In genomic region chr1:16666502-16667421, GRCh38 we compare ENCODE assay signal across 9 cellular contexts. TPM values are rescaled to one million over a fixed set of nuclear protein-coding genes. Genes with fewer than 3 reads are reported as not detected.
DNase-seq lines count a peak whose midpoint lies in the region; ATAC-seq and TF ChIP-seq lines count a peak whose summit lies in the region.
"Not testable (repeated sequence)": the region's sequence is repeated elsewhere in the genome, so short reads cannot be mapped to it uniquely, and the experiment has no call there.
"Had no signal": no experiment of that assay in that cellular context is flagged by ENCODE, and none has a peak within 500 bp of the region (broad histone marks: within the 10 kb centered on the region; RNA-seq: fewer than 3 reads in every experiment).

TSS of gene RNU1-3 (minus strand) at chr1:16666948.

- ATAC-seq in GM18858 (IDR thresholded peaks at IDR 0.05; ENCODE audit: unreplicated experiment) = peak; percentile 92
- peak; percentile 83 for ATAC-seq in GM21515 (IDR thresholded peaks at IDR 0.05; ENCODE audit: unreplicated experiment)
- peak; percentile 93 for ATAC-seq in HG02885 (IDR thresholded peaks at IDR 0.05; ENCODE audit: poor library complexity, unreplicated experiment)
- ATAC-seq in HG03521 (IDR thresholded peaks at IDR 0.05; ENCODE audit: unreplicated experiment) = peak; percentile 97
- peak; percentile 97 for ATAC-seq in activated CD8-positive, alpha-beta memory T cell treated with anti-CD3 and anti-CD28 coated beads, Interleukin-2, amount 10 ng/mL, durations not matched to agents 7 days and 5 days

- H3K9me3 Mint-ChIP-seq in activated CD8-positive, alpha-beta memory T cell treated with anti-CD3 and anti-CD28 coated beads, Interleukin-2, amount 10 ng/mL, durations not matched to agents 7 days and 5 days (ENCODE audit: low read depth); endothelial cell (ENCODE audit: unreplicated experiment); mesothelial cell of epicardium: not testable (repeated sequence)

- not testable (repeated sequence) for H3K4me1 Mint-ChIP-seq in activated CD8-positive, alpha-beta memory T cell treated with anti-CD3 and anti-CD28 coated beads, Interleukin-2, amount 10 ng/mL, durations not matched to agents 7 days and 5 days; endothelial cell (ENCODE audit: unreplicated experiment); mesothelial cell of epicardium

- not testable (repeated sequence) for DNase-seq in activated CD8-positive, alpha-beta memory T cell treated with anti-CD3 and anti-CD28 coated beads, Interleukin-2, amount 10 ng/mL, durations not matched to agents 7 days and 5 days; endothelial cell (ENCODE audit: low spot score); mesothelial cell of epicardium (ENCODE audit: low spot score in 2 of 2, unreplicated experiment in 2 of 2); ureter (ENCODE audit: low spot score)

- not testable (repeated sequence) for TF ChIP-seq CTCF in endothelial cell (IDR thresholded peaks at IDR 0.05; ENCODE audit: unreplicated experiment); mesothelial cell of epicardium (IDR thresholded peaks at IDR 0.05; ENCODE audit: unreplicated experiment)

- CTCF ChIA-PET in activated CD8-positive, alpha-beta memory T cell treated with anti-CD3 and anti-CD28 coated beads, Interleukin-2, amount 10 ng/mL, durations not matched to agents 7 days and 5 days (lab: Charles Lee) = not testable (repeated sequence)

- H3K27ac Mint-ChIP-seq in activated CD8-positive, alpha-beta memory T cell treated with anti-CD3 and anti-CD28 coated beads, Interleukin-2, amount 10 ng/mL, durations not matched to agents 7 days and 5 days; endothelial cell (ENCODE audit: unreplicated experiment); mesothelial cell of epicardium: not testable (repeated sequence)

- not testable (repeated sequence) for H3K27me3 Mint-ChIP-seq in activated CD8-positive, alpha-beta memory T cell treated with anti-CD3 and anti-CD28 coated beads, Interleukin-2, amount 10 ng/mL, durations not matched to agents 7 days and 5 days; endothelial cell (ENCODE audit: unreplicated experiment); mesothelial cell of epicardium (ENCODE audit: low read depth)

- H3K36me3 Mint-ChIP-seq in activated CD8-positive, alpha-beta memory T cell treated with anti-CD3 and anti-CD28 coated beads, Interleukin-2, amount 10 ng/mL, durations not matched to agents 7 days and 5 days; endothelial cell (ENCODE audit: low read depth, unreplicated experiment); mesothelial cell of epicardium: not testable (repeated sequence)

- not testable (repeated sequence) for H3K4me3 Mint-ChIP-seq in activated CD8-positive, alpha-beta memory T cell treated with anti-CD3 and anti-CD28 coated beads, Interleukin-2, amount 10 ng/mL, durations not matched to agents 7 days and 5 days; endothelial cell (ENCODE audit: unreplicated experiment); mesothelial cell of epicardium

RNA-seq across cellular contexts. Expression of gene RNU1-3, which starts in this region (rescaled TPM):
- total RNA-seq in activated CD8-positive, alpha-beta memory T cell treated with anti-CD3 and anti-CD28 coated beads, Interleukin-2, amount 10 ng/mL, durations not matched to agents 7 days and 5 days = 1,000 to 10,000 TPM in 1 of 2 experiments, 100 to 1,000 TPM in 1; 922 to 3,744 TPM
- 3,428 TPM for total RNA-seq in endothelial cell (ENCODE audit: unreplicated experiment)
- 3,774 to 3,945 TPM (median 3,937 TPM) in 3 replicates for total RNA-seq in mesothelial cell of epicardium
- total RNA-seq in ureter = 1,626 TPM
- total RNA-seq: H4 had no signal
